In genomic region chr19:49017041-49017665, GRCh38 we compare ENCODE assay signal across 9 cellular contexts. TPM values are rescaled to one million over a fixed set of nuclear protein-coding genes. Genes with fewer than 3 reads are reported as not detected.
DNase-seq lines count a peak whose midpoint lies in the region; ATAC-seq and TF ChIP-seq lines count a peak whose summit lies in the region.
"Had no signal": no experiment of that assay in that cellular context is flagged by ENCODE, and none has a peak within 500 bp of the region (broad histone marks: within the 10 kb centered on the region; RNA-seq: fewer than 3 reads in every experiment).

Gene LHB, minus strand, starts transcription at chr19:49017091. Its CDS starts 10 bp downstream, at chr19:49017081.

- H3K36me3 Mint-ChIP-seq in activated CD4-positive, alpha-beta memory T cell treated with anti-CD3 and anti-CD28 coated beads, Interleukin-2, amount 10 ng/mL, durations not matched to agents 7 days and 5 days (ENCODE audit: low read depth), result peaks cover 11% of the 10 kb centered on the region
- peaks cover 17% of the 10 kb centered on the region for H3K36me3 Mint-ChIP-seq in stimulated activated memory B cell treated with anti-CD40 and anti-IgM and Interleukin-4, amounts not matched to agents 10 μg/mL and 1 μg/mL and 100 μg/mL, for 72 hours

- peak within 1 kb of the TSS; percentile 46 to 60 for H3K4me3 ChIP-seq in SK-N-SH (ENCODE audit: low read depth in 2 of 2, low read length in 1 of 2)
- H3K4me3 ChIP-seq in iPS-18a (ENCODE audit: low read length), result peak within 1 kb of the TSS; percentile 51

- peak within 1 kb of the TSS; percentile 82 for H3K4me3 Mint-ChIP-seq in activated CD4-positive, alpha-beta memory T cell treated with anti-CD3 and anti-CD28 coated beads, Interleukin-2, amount 10 ng/mL, durations not matched to agents 7 days and 5 days
- H3K4me3 Mint-ChIP-seq in stimulated activated memory B cell treated with anti-CD40 and anti-IgM and Interleukin-4, amounts not matched to agents 10 μg/mL and 1 μg/mL and 100 μg/mL, for 72 hours, result peak within 1 kb of the TSS; percentile 78

- no peak for ATAC-seq in SK-N-SH treated with all-trans-retinoic acid at 6 μM for 48 hours
- ATAC-seq in stimulated activated memory B cell treated with anti-CD40 and anti-IgM and Interleukin-4, amounts not matched to agents 10 μg/mL and 1 μg/mL and 100 μg/mL, for 72 hours, result no peak

- no peak within 1 kb of the TSS for H3K27ac ChIP-seq in SK-N-SH (ENCODE audit: low read depth in 2 of 2, low read length in 1 of 2)
- no peak within 1 kb of the TSS for H3K27ac ChIP-seq in iPS-18a (ENCODE audit: low read length)

- H3K9me3 ChIP-seq in SK-N-SH (no peaks in the 10 kb centered on the region), iPS-18a (ENCODE audit: control insufficient read depth, low read depth, low read length) (no peaks in the 10 kb centered on the region)

- H3K9ac ChIP-seq in SK-N-SH (peak within 1 kb of the TSS; percentile 18; the same call in 1 of the 2 replicates), iPS-18a (ENCODE audit: low read length) (no peak within 1 kb of the TSS)

- DNase-seq in SK-N-SH (peak; percentile 42), putamen (ENCODE audit: low spot score) (no peak), globus pallidus (ENCODE audit: low spot score) (no peak), NCI-H128 (lab: John Stamatoyannopoulos, UW; ENCODE audit: unreplicated experiment) (no peak)
- no peak for DNase-seq in activated CD4-positive, alpha-beta memory T cell treated with anti-CD3 and anti-CD28 coated beads, Interleukin-2, amount 10 ng/mL, durations not matched to agents 7 days and 5 days
- DNase-seq: NK-92 treated with Interleukin-12 subunit alpha and Interleukin-12 subunit beta, amount 100 ng/mL, for 24 hours had no signal

- TF ChIP-seq EP300 in SK-N-SH (IDR thresholded peaks at IDR 0.05; ENCODE audit: borderline replicate concordance in 1 of 2, low read depth in 1 of 2, low read length in 1 of 2), result no peak

- peaks cover 24% of the 10 kb centered on the region for H3F3A ChIP-seq in SK-N-SH (replicated peaks; ENCODE audit: insufficient read depth)

- no peak for TF ChIP-seq CTCF in SK-N-SH (IDR thresholded peaks at IDR 0.05)

- no peak within 1 kb of the TSS for H2AFZ ChIP-seq in SK-N-SH (ENCODE audit: low read depth)

- peaks cover 9% of the 10 kb centered on the region for H3K27me3 Mint-ChIP-seq in activated CD4-positive, alpha-beta memory T cell treated with anti-CD3 and anti-CD28 coated beads, Interleukin-2, amount 10 ng/mL, durations not matched to agents 7 days and 5 days
- no peaks in the 10 kb centered on the region for H3K27me3 Mint-ChIP-seq in stimulated activated memory B cell treated with anti-CD40 and anti-IgM and Interleukin-4, amounts not matched to agents 10 μg/mL and 1 μg/mL and 100 μg/mL, for 72 hours

- WGBS in SK-N-SH (ENCODE audit: low lambda C conversion rate), result 89% methylated on average over 9 of the region's 17 CpGs

- no peak for TF ChIP-seq RAD21 in SK-N-SH (IDR thresholded peaks at IDR 0.05; ENCODE audit: low read length)

- H3K27ac Mint-ChIP-seq in activated CD4-positive, alpha-beta memory T cell treated with anti-CD3 and anti-CD28 coated beads, Interleukin-2, amount 10 ng/mL, durations not matched to agents 7 days and 5 days, result no peak within 1 kb of the TSS
- no peak within 1 kb of the TSS for H3K27ac Mint-ChIP-seq in stimulated activated memory B cell treated with anti-CD40 and anti-IgM and Interleukin-4, amounts not matched to agents 10 μg/mL and 1 μg/mL and 100 μg/mL, for 72 hours

- CTCF ChIA-PET in SK-N-SH (lab: Yijun Ruan, JAX), result interaction anchor here (0.9 to 3.3 kb wide), 9 partner anchors 8 to 57 kb away, joined by 3 to 17 read pairs (median 5); partner anchors contain the start of genes GYS1 and RUVBL2
- CTCF ChIA-PET in activated CD4-positive, alpha-beta memory T cell treated with anti-CD3 and anti-CD28 coated beads, Interleukin-2, amount 10 ng/mL, durations not matched to agents 7 days and 5 days (lab: Charles Lee), result interaction anchor here (4.7 to 6.0 kb wide), 2 partner anchors 17 to 24 kb away, joined by 28 to 52 read pairs; partner anchors contain the start of genes GYS1 and RUVBL2

- no peaks in the 10 kb centered on the region for H3K9me2 ChIP-seq in SK-N-SH

- H4K20me1 ChIP-seq in SK-N-SH (ENCODE audit: insufficient read depth), result no peaks in the 10 kb centered on the region

- POLR2A ChIA-PET in SK-N-SH (lab: Yijun Ruan, JAX), result interaction anchor here (1.5 kb wide), 1 partner anchor 8 kb away, joined by 7 read pairs; no protein-coding TSS in a partner anchor
- POLR2A ChIA-PET in activated CD4-positive, alpha-beta memory T cell treated with anti-CD3 and anti-CD28 coated beads, Interleukin-2, amount 10 ng/mL, durations not matched to agents 7 days and 5 days (lab: Charles Lee), result interaction anchor here (2.7 kb wide), 1 partner anchor 24 kb away, joined by 15 read pairs; the partner anchor contains the start of genes GYS1 and RUVBL2

- no peaks in the 10 kb centered on the region for H3K9me3 Mint-ChIP-seq in activated CD4-positive, alpha-beta memory T cell treated with anti-CD3 and anti-CD28 coated beads, Interleukin-2, amount 10 ng/mL, durations not matched to agents 7 days and 5 days
- no peaks in the 10 kb centered on the region for H3K9me3 Mint-ChIP-seq in stimulated activated memory B cell treated with anti-CD40 and anti-IgM and Interleukin-4, amounts not matched to agents 10 μg/mL and 1 μg/mL and 100 μg/mL, for 72 hours

- H3K79me2 ChIP-seq in SK-N-SH (ENCODE audit: insufficient read depth), result no peaks in the 10 kb centered on the region

- H3K27me3 ChIP-seq in SK-N-SH (ENCODE audit: insufficient read depth), result no peaks in the 10 kb centered on the region
- peaks cover 37% of the 10 kb centered on the region for H3K27me3 ChIP-seq in iPS-18a (ENCODE audit: control insufficient read depth, insufficient read depth, low read length)

- H3K4me1 ChIP-seq in SK-N-SH (ENCODE audit: control insufficient read depth in 1 of 2, insufficient read depth in 2 of 2, low read depth in 1 of 2, low read length in 1 of 2) (peaks cover 0 to 35% of the 10 kb centered on the region in 2 experiments; a peak in 1 of 4 replicates), iPS-18a (ENCODE audit: control insufficient read depth, low read depth, low read length) (peaks cover 4% of the 10 kb centered on the region)

- peak within 1 kb of the TSS; percentile 79 for H3K4me2 ChIP-seq in SK-N-SH

- H3K36me3 ChIP-seq in SK-N-SH (replicated peaks in 1 of 2; ENCODE audit: control insufficient read depth in 1 of 2, insufficient read depth in 2 of 2, low read length in 1 of 2) (peaks cover 0 to 24% of the 10 kb centered on the region in 2 experiments), iPS-18a (ENCODE audit: control insufficient read depth, low read depth, low read length) (peaks cover 9% of the 10 kb centered on the region)

- peaks cover 38% of the 10 kb centered on the region for H3K4me1 Mint-ChIP-seq in activated CD4-positive, alpha-beta memory T cell treated with anti-CD3 and anti-CD28 coated beads, Interleukin-2, amount 10 ng/mL, durations not matched to agents 7 days and 5 days
- H3K4me1 Mint-ChIP-seq in stimulated activated memory B cell treated with anti-CD40 and anti-IgM and Interleukin-4, amounts not matched to agents 10 μg/mL and 1 μg/mL and 100 μg/mL, for 72 hours, result peaks cover 30% of the 10 kb centered on the region

TF ChIP-seq in SK-N-SH, 30 proteins besides CTCF, POLR2A, EP300 and RAD21 (continues in another document):
- TF ChIP-seq GATA2 (CRISPR knock-in tag; IDR thresholded peaks at IDR 0.05) (no peak), JUND (IDR thresholded peaks at IDR 0.05) (no peak), NRF1 (IDR thresholded peaks at IDR 0.05; ENCODE audit: low read depth, low read length) (no peak), MAX (IDR thresholded peaks at IDR 0.05; ENCODE audit: low read depth) (no peak), POLR2AphosphoS5 (IDR thresholded peaks at IDR 0.05; ENCODE audit: low read depth, low read length) (no peak), TEAD4 (IDR thresholded peaks at IDR 0.05; ENCODE audit: borderline replicate concordance, insufficient read depth) (no peak), RCOR1 (IDR thresholded peaks at IDR 0.05; ENCODE audit: low read length) (no peak)
- TF ChIP-seq, protein P1, sequence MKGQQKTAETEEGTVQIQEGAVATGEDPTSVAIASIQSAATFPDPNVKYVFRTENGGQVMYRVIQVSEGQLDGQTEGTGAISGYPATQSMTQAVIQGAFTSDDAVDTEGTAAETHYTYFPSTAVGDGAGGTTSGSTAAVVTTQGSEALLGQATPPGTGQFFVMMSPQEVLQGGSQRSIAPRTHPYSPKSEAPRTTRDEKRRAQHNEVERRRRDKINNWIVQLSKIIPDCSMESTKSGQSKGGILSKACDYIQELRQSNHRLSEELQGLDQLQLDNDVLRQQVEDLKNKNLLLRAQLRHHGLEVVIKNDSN (IDR thresholded peaks at IDR 0.05; ENCODE audit: borderline replicate concordance, low read depth), result no peak

TF ChIP-seq in SK-N-SH treated with all-trans-retinoic acid at 6 μM for 48 hours, 23 proteins besides CTCF, POLR2A, EP300 and RAD21 (continues in another document):
- TF ChIP-seq SNAI2 (CRISPR knock-in tag; IDR thresholded peaks at IDR 0.05) (no peak), ISL1 (CRISPR knock-in tag; IDR thresholded peaks at IDR 0.05) (no peak), CSRNP3 (CRISPR knock-in tag; IDR thresholded peaks at IDR 0.05) (no peak)

RNA-seq across cellular contexts. Expression of gene LHB, which starts in this region (rescaled TPM):
- 0.13 and 0.23 TPM in 2 replicates for polyA plus RNA-seq in SK-N-SH (2012; rRNA removed)
- polyA plus RNA-seq in SK-N-SH (2012; cell fraction: cytosol; rRNA removed), result 0.13 TPM in 1 of 2 replicates, not detected in the other
- polyA plus RNA-seq in SK-N-SH (2012; cell fraction: nucleus; rRNA removed), result 3.1 and 5.2 TPM in 2 replicates
- under 1 TPM; 0.63 to 0.88 TPM for total RNA-seq in activated CD4-positive, alpha-beta memory T cell treated with anti-CD3 and anti-CD28 coated beads, Interleukin-2, amount 10 ng/mL, durations not matched to agents 7 days and 5 days
